In genomic region chr22:22759889-22760546, GRCh38 we compare ENCODE assay signal across 1 cellular context.
A peak's percentile ranks its signal among the peaks of the same experiment; 100 is the strongest.
TF ChIP-seq lines count a peak whose summit lies in the region.

No MANE protein-coding gene starts in this region.

TF ChIP-seq in K562, 482 proteins besides CTCF, POLR2A, EP300 and RAD21 (continued from another document):
- TF ChIP-seq CAMTA2 (CRISPR knock-in tag; conservative IDR thresholded peaks at IDR 0.05) (no peak), CHCHD3 (CRISPR knock-in tag; IDR thresholded peaks at IDR 0.05) (no peak), ZBTB12 (CRISPR knock-in tag; IDR thresholded peaks at IDR 0.05) (peak; percentile 54; the same call in 1 of the 2 replicates), HNRNPUL1 (IDR thresholded peaks at IDR 0.05; ENCODE audit: low read length) (peak; percentile 70; the same call in 1 of the 2 replicates), CBX5 (IDR thresholded peaks at IDR 0.05; ENCODE audit: borderline replicate concordance, low read depth) (no peak), ZNF174 (CRISPR knock-in tag; IDR thresholded peaks at IDR 0.05) (0 out of 2 replicates have a peak, but pooled peaks have one; percentile 52), POLR2B (IDR thresholded peaks at IDR 0.05; ENCODE audit: low read depth, partially characterized antibody) (no peak), MCM7 (IDR thresholded peaks at IDR 0.05) (peak in 1 of 2 experiments; percentile 57; a peak in 1 of 4 replicates)
